In the genomic region with DNA sequence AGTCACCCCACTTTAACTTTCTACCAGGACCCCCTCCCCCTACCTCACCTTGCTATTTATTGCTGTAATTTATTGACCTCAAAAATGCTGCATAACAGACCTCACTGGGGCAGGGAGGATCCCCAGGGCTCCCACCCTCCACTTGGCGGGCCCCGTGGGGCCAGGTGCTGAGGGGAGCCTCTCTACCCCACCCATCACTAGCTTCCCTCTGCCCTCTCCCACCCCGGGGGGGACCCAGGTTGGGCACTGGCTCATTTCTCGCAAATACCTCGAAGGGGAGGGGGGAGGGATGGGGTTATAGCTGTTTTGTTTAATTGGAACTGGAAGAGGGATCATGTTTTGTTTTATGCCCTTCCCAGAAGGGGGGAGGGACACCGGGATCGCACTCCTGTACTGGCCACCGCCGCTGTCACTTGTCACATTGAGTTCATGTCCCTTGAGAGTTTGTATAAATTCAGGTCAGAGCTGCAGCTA, we compare ENCODE assay signal across 22 cellular contexts. TPM values are rescaled to one million over a fixed set of nuclear protein-coding genes. Genes with fewer than 3 reads are reported as not detected.
DNase-seq lines count a peak whose midpoint lies in the region; ATAC-seq, FAIRE-seq and TF ChIP-seq lines count a peak whose summit lies in the region.
"Had no signal": no experiment of that assay in that cellular context is flagged by ENCODE, and none has a peak within 500 bp of the region (broad histone marks: within the 10 kb centered on the region; RNA-seq: fewer than 3 reads in every experiment).

No MANE protein-coding gene starts in this region.

- no peak overlapping the region for H3K9ac ChIP-seq in kidney (ENCODE audit: low read length in 2 of 2)

- H3K4me3 ChIP-seq in BE2C (ENCODE audit: low read depth, low read length) (no peak overlapping the region), kidney (ENCODE audit: low read length in 2 of 2) (no peak overlapping the region)
- H3K4me3 ChIP-seq: adrenal gland, breast epithelium, psoas muscle had no signal

- ATAC-seq in foreskin keratinocyte, result no peak
- ATAC-seq in GM18498 (IDR thresholded peaks at IDR 0.05; ENCODE audit: unreplicated experiment), result no peak

- H3K9me3 ChIP-seq in BE2C (no peaks in the 10 kb centered on the region), kidney (ENCODE audit: control insufficient read depth in 1 of 2, low read length in 2 of 2) (no peaks in the 10 kb centered on the region)
- H3K9me3 ChIP-seq: adrenal gland, breast epithelium, psoas muscle had no signal

- H3K27ac ChIP-seq in kidney (ENCODE audit: low read depth in 2 of 2, low read length in 2 of 2), result no peak overlapping the region
- no peak overlapping the region for H3K27ac ChIP-seq in foreskin keratinocyte
- H3K27ac ChIP-seq: adrenal gland, breast epithelium, epithelial cell of prostate, HL-60, psoas muscle, RWPE1 had no signal

- intact Hi-C loops in kidney (cut with DNase I), result no loop called here

- DNase-seq in BE2C (peak; percentile 11), HEK293T (ENCODE audit: extremely low spot score) (no peak), kidney (peak; percentile 61), retina (peak; percentile 62), foreskin keratinocyte (no peak), EL (no peak)
- DNase-seq: CD4-positive, alpha-beta memory T cell; foreskin fibroblast; hippocampal formation; mesendoderm; NCI-H1417; NCI-H526 treated with DMSO at 0.1 percent for 48 hours; substantia nigra; T1000 had no signal

- POLR2A ChIA-PET in HEK293T (lab: Yijun Ruan, JAX), result no interaction called here

- peaks cover 16% of the 10 kb centered on the region for H3K36me3 ChIP-seq in BE2C
- peaks cover 5 to 9% of the 10 kb centered on the region in 2 donors for H3K36me3 ChIP-seq in kidney (ENCODE audit: control insufficient read depth in 1 of 2, insufficient read depth in 2 of 2, low read length in 2 of 2)

- CTCF ChIA-PET in HEK293T (lab: Yijun Ruan, JAX), result no interaction called here

- H3K27me3 ChIP-seq in BE2C (no peaks in the 10 kb centered on the region), foreskin keratinocyte (no peaks in the 10 kb centered on the region)
- H3K27me3 ChIP-seq: adrenal gland, breast epithelium had no signal

- TF ChIP-seq CTCF in BE2C (IDR thresholded peaks at IDR 0.05; ENCODE audit: low read depth, low read length) (no peak), kidney (IDR thresholded peaks at IDR 0.05; ENCODE audit: borderline replicate concordance, extremely low read depth, insufficient read depth) (no peak), foreskin keratinocyte (conservative IDR thresholded peaks at IDR 0.05) (no peak)

- H3K4me1 ChIP-seq in BE2C (no peaks in the 10 kb centered on the region), kidney (ENCODE audit: control insufficient read depth in 1 of 2, insufficient read depth in 1 of 2, low read depth in 1 of 2, low read length in 2 of 2) (no peaks in the 10 kb centered on the region), foreskin keratinocyte (no peaks in the 10 kb centered on the region)
- H3K4me1 ChIP-seq: adrenal gland, breast epithelium, psoas muscle had no signal

- no peak for FAIRE-seq in kidney (lab: Jason Lieb, UNC)

TF ChIP-seq in HEK293T, 16 proteins besides CTCF, POLR2A, EP300 and RAD21:
- no peak for TF ChIP-seq FOXM1 (IDR thresholded peaks at IDR 0.05; ENCODE audit: borderline replicate concordance)
- TF ChIP-seq, protein P1, sequence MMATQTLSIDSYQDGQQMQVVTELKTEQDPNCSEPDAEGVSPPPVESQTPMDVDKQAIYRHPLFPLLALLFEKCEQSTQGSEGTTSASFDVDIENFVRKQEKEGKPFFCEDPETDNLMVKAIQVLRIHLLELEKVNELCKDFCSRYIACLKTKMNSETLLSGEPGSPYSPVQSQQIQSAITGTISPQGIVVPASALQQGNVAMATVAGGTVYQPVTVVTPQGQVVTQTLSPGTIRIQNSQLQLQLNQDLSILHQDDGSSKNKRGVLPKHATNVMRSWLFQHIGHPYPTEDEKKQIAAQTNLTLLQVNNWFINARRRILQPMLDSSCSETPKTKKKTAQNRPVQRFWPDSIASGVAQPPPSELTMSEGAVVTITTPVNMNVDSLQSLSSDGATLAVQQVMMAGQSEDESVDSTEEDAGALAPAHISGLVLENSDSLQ (IDR thresholded peaks at IDR 0.05), result peak; percentile 52

RNA-seq across cellular contexts. Expression of a gene that starts 16.3 kb away (rescaled TPM):
- 2.2 TPM for polyA plus RNA-seq in BE2C (2012; ENCODE audit: insufficient read depth, insufficient read length, low read depth)
- total RNA-seq in kidney (1.4 TPM), foreskin keratinocyte (0.46 and 1.2 TPM in 2 replicates)
- polyA plus RNA-seq in kidney (ENCODE audit: insufficient read depth, low read depth, low replicate concordance) (2.1 TPM), foreskin keratinocyte (1.2 and 1.3 TPM in 2 replicates)
- total RNA-seq: M059J had no signal

RNA-seq across cellular contexts. Expression of a gene that starts 33.7 kb away (rescaled TPM):
- 22.8 TPM for polyA plus RNA-seq in BE2C (2012; ENCODE audit: insufficient read depth, insufficient read length, low read depth)
- total RNA-seq in kidney (4.2 TPM), foreskin keratinocyte (2.9 and 3.2 TPM in 2 replicates)
- polyA plus RNA-seq in kidney (ENCODE audit: insufficient read depth, low read depth, low replicate concordance) (1.4 TPM), foreskin keratinocyte (0.88 and 1.0 TPM in 2 replicates)

Comparison
In these comparisons a context has a peak if more than half of its experiments do, and no peak if none do; other contexts are left out.
1. DNase-seq: peak in BE2C (single experiment), kidney (single experiment) and retina (single experiment); none in HEK293T (single experiment), foreskin keratinocyte (0 of 2) and EL (single experiment).